ENCODE assay signal across 13 cellular contexts in genomic region chr20:20184149-20184548, GRCh38.
DNase-seq lines count a peak whose midpoint lies in the region; ATAC-seq, FAIRE-seq and TF ChIP-seq lines count a peak whose summit lies in the region.
"Had no signal": no experiment of that assay in that cellular context is flagged by ENCODE, and none has a peak within 500 bp of the region (broad histone marks: within the 10 kb centered on the region; RNA-seq: fewer than 3 reads in every experiment).

No MANE protein-coding gene starts in this region.

- H3K9me3 ChIP-seq in OCI-LY1 (ENCODE audit: low read length) (no peaks in the 10 kb centered on the region), small intestine (ENCODE audit: control insufficient read depth, low read depth) (no peaks in the 10 kb centered on the region), esophagus muscularis mucosa (peaks cover 0 to 10% (median 5%) of the 10 kb centered on the region in 4 donors)

- no peaks in the 10 kb centered on the region for H3K4me1 ChIP-seq in OCI-LY1 (ENCODE audit: insufficient read depth, low read length, severe bottlenecking)
- no peaks in the 10 kb centered on the region for H3K4me1 ChIP-seq in small intestine (ENCODE audit: control insufficient read depth in 2 of 2, insufficient read depth in 1 of 2, low read depth in 1 of 2, low read length in 1 of 2)
- no peaks in the 10 kb centered on the region for H3K4me1 ChIP-seq in esophagus muscularis mucosa

- TF ChIP-seq EP300 in esophagus muscularis mucosa (IDR thresholded peaks at IDR 0.05) = no peak

- H3K4me3 ChIP-seq in GM12865 (ENCODE audit: low read depth, low read length) (no peak overlapping the region), OCI-LY1 (ENCODE audit: low read depth, low read length, poor library complexity, severe bottlenecking) (no peak overlapping the region), fibroblast of villous mesenchyme (ENCODE audit: low read depth, low read length) (no peak overlapping the region), small intestine (ENCODE audit: low read depth in 1 of 2, low read length in 2 of 2) (no peak overlapping the region), esophagus muscularis mucosa (no peak overlapping the region)

- no peaks in the 10 kb centered on the region for H3K9me2 ChIP-seq in OCI-LY1 (ENCODE audit: low read depth, low read length)

- DNase-seq in AML-193 (lab: John Stamatoyannopoulos, UW) = peak; percentile 23 to 52
- peak; percentile 58 for DNase-seq in GM12865 (ENCODE audit: low read depth)
- DNase-seq in fibroblast of villous mesenchyme (ENCODE audit: low read depth) = no peak
- DNase-seq in small intestine = no peak
- DNase-seq in esophagus muscularis mucosa (ENCODE audit: extremely low spot score) = no peak
- DNase-seq in Right ventricle myocardium superior = no peak
- DNase-seq: hypothalamus, NCI-H1092 treated with DMSO at 0.1 percent for 48 hours, posterior cingulate gyrus, T1000 had no signal

- 42 to 68% (median 44%) methylated on average over 1 of the region's 1 CpG for WGBS in small intestine, 3 donors
- WGBS in esophagus muscularis mucosa = 69% methylated on average over 1 of the region's 1 CpG

- H3K9ac ChIP-seq in OCI-LY1 (ENCODE audit: low read length) = no peak overlapping the region

- no peak overlapping the region for H3K4me2 ChIP-seq in OCI-LY1 (ENCODE audit: low read length)

- no peak for TF ChIP-seq POLR2A in esophagus muscularis mucosa (IDR thresholded peaks at IDR 0.05; ENCODE audit: low read depth)

- H3K27ac ChIP-seq in OCI-LY1 (ENCODE audit: low read depth, low read length, poor library complexity, severe bottlenecking) = no peak overlapping the region
- H3K27ac ChIP-seq in small intestine (ENCODE audit: low read depth in 1 of 2, low read length in 1 of 2) = no peak overlapping the region
- no peak overlapping the region for H3K27ac ChIP-seq in esophagus muscularis mucosa (replicated peaks in 1 of 4)

- FAIRE-seq in small intestine (lab: Jason Lieb, UNC) = no peak

- H3F3A ChIP-seq in OCI-LY1 (ENCODE audit: insufficient read depth, low read length) = no peaks in the 10 kb centered on the region

- no peak for ATAC-seq in GM21619 (IDR thresholded peaks at IDR 0.05; ENCODE audit: unreplicated experiment)
- ATAC-seq in Right ventricle myocardium superior (ENCODE audit: poor library complexity) = no peak
- ATAC-seq: stimulated activated effector memory CD8-positive, alpha-beta T cell treated with anti-CD3 and anti-CD28 coated beads, Interleukin-12 subunit alpha, Interleukin-12 subunit beta, amount 100 ng/mL, for 72 hours had no signal

- H3K36me3 ChIP-seq in OCI-LY1 (ENCODE audit: insufficient read depth, low read length) (no peaks in the 10 kb centered on the region), small intestine (ENCODE audit: control insufficient read depth in 2 of 2, insufficient read depth in 2 of 2, low read length in 2 of 2) (no peaks in the 10 kb centered on the region), esophagus muscularis mucosa (peaks cover 0 to 4% (median 0%) of the 10 kb centered on the region in 4 donors)

- no peaks in the 10 kb centered on the region for H4K20me1 ChIP-seq in OCI-LY1 (ENCODE audit: insufficient read depth, low read length)

- H2AFZ ChIP-seq in OCI-LY1 (ENCODE audit: low read length) = no peak overlapping the region

- no peaks in the 10 kb centered on the region for H3K27me3 ChIP-seq in OCI-LY1 (ENCODE audit: insufficient read depth, low read length)
- no peaks in the 10 kb centered on the region for H3K27me3 ChIP-seq in small intestine (ENCODE audit: control insufficient read depth in 2 of 2, insufficient read depth in 2 of 2, low read length in 2 of 2)
- no peaks in the 10 kb centered on the region for H3K27me3 ChIP-seq in esophagus muscularis mucosa

- intact Hi-C loops in esophagus muscularis mucosa (cut with DNase I) = no loop called here
- intact Hi-C loops in Right ventricle myocardium superior (cut with DNase I) = no loop called here

- peak; percentile 50 for TF ChIP-seq CTCF in GM12865 (IDR thresholded peaks at IDR 0.05; ENCODE audit: insufficient read depth, low read depth, low read length, missing control alignments)
- peak; percentile 56; the same call in 1 of the 2 replicates for TF ChIP-seq CTCF in OCI-LY1 (IDR thresholded peaks at IDR 0.05; ENCODE audit: low read length)
- peak; percentile 14 for TF ChIP-seq CTCF in fibroblast of villous mesenchyme (IDR thresholded peaks at IDR 0.05; ENCODE audit: insufficient read depth, low read depth, low read length)
- no peak for TF ChIP-seq CTCF in esophagus muscularis mucosa (IDR thresholded peaks at IDR 0.05)

- no peaks in the 10 kb centered on the region for H3K79me2 ChIP-seq in OCI-LY1 (ENCODE audit: insufficient read depth, low read length)

Comparison
In these comparisons a context has a peak if more than half of its experiments do, and no peak if none do; other contexts are left out.
1. DNase-seq: peak in AML-193 (2 of 2) and GM12865 (single experiment); none in fibroblast of villous mesenchyme (single experiment), small intestine (single experiment), esophagus muscularis mucosa (single experiment) and Right ventricle myocardium superior (single experiment).
2. CTCF ChIP-seq: peak in GM12865 (single experiment), OCI-LY1 (single experiment) and fibroblast of villous mesenchyme (single experiment); none in esophagus muscularis mucosa (0 of 3).